Comparison of ENCODE assay signal across 9 cellular contexts in the genomic region with DNA sequence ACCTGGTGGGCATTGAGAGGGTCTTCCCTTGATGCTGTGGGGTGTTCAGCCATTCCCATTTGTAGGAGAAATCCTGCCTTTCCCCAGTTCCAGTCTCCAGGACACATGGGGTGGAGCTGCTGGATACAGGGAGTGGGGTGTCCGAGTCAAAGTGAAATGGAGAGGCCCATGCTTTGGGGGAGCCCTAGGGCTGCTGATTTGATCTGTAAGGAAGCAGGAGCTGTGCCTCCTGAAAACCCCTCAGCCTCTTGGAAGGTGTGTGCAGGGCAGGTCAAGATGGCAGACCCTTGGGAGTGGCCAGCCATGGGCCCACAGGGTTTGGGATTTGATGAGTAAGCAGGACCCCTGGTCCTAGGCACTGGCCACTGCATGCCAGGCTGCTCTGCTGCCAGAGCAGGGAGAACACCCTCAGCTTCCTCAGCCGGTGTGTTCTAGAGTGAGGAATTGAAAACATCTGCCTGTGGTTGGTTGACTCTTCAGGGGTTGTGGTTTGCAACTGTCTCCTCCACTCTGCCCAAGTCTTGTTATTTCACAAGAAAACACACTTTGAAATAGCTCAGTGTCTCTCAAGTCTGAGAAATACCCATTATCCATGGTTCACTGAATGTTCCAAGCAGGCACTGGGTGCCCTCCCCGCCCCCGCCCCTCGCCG.
DNase-seq lines count a peak whose midpoint lies in the region; ATAC-seq, FAIRE-seq and TF ChIP-seq lines count a peak whose summit lies in the region.
"Had no signal": no experiment of that assay in that cellular context is flagged by ENCODE, and none has a peak within 500 bp of the region (broad histone marks: within the 10 kb centered on the region; RNA-seq: fewer than 3 reads in every experiment).

No MANE protein-coding gene starts in this region.

- POLR2A ChIA-PET in HepG2 (lab: Yijun Ruan, JAX) = no interaction called here

- WGBS in HepG2 (ENCODE audit: low lambda C conversion rate) = 96% methylated on average over 6 of the region's 6 CpGs

- CTCF ChIA-PET in HepG2 (lab: Yijun Ruan, JAX; ENCODE audit: low intra/inter-chr PET ratio, low total read pairs) = no interaction called here

- no peaks in the 10 kb centered on the region for H3K36me3 ChIP-seq in SK-N-MC (ENCODE audit: insufficient read depth, low read length)
- peaks cover 69 to 91% of the 10 kb centered on the region in 2 experiments for H3K36me3 ChIP-seq in HepG2 (replicated peaks in 1 of 2; ENCODE audit: control insufficient read depth in 1 of 2, insufficient read depth in 2 of 2, low read length in 2 of 2)

- peak overlapping the region; percentile 58 for H3K9ac ChIP-seq in SK-N-MC (ENCODE audit: insufficient read length)
- H3K9ac ChIP-seq in HepG2 (ENCODE audit: insufficient read depth, low read depth, low read length) = no peak overlapping the region

- DNase-seq in GF-D8 (lab: John Stamatoyannopoulos, UW) (peak; percentile 95), SK-N-MC (ENCODE audit: low read depth, low spot score) (peak; percentile 77), HepG2 (ENCODE audit: low spot score) (no peak), DMS153 treated with DMSO at 0.1 percent for 48 hours (lab: John Stamatoyannopoulos, UW; ENCODE audit: unreplicated experiment) (no peak), HTR-8/SVneo (ENCODE audit: insufficient read length, low spot score) (no peak)
- no peak for DNase-seq in activated CD8-positive, alpha-beta memory T cell treated with anti-CD3 and anti-CD28 coated beads, Interleukin-2, amount 50 U/mL, for 4 hours
- DNase-seq: NCI-H2029 treated with DMSO at 0.1 percent for 48 hours had no signal

- peak in 1 of 2 experiments; percentile 13; a peak in 1 of 4 replicates for TF ChIP-seq POLR2A in HepG2 (IDR thresholded peaks at IDR 0.05; ENCODE audit: insufficient read depth in 1 of 2, low read depth in 2 of 2, low read length in 2 of 2)

- no peak for TF ChIP-seq EP300 in HepG2 (IDR thresholded peaks at IDR 0.05; ENCODE audit: low read depth in 2 of 2, low read length in 2 of 2)
- no peak for TF ChIP-seq EP300 in HepG2 (CRISPR knock-in tag; IDR thresholded peaks at IDR 0.05; ENCODE audit: borderline replicate concordance)

- no peaks in the 10 kb centered on the region for H3K27me3 ChIP-seq in HepG2 (ENCODE audit: control insufficient read depth in 1 of 2, insufficient read depth in 2 of 2, low read length in 2 of 2)

- H3K9me3 ChIP-seq in SK-N-MC (ENCODE audit: low read depth, low read length) (no peaks in the 10 kb centered on the region), HepG2 (ENCODE audit: low read length) (no peaks in the 10 kb centered on the region)

- TF ChIP-seq CTCF in HepG2 (CRISPR knock-in tag; IDR thresholded peaks at IDR 0.05) = no peak

- no TSS peak for BruUV-seq in HepG2 (replicated peaks; lab: Mats Ljungman, UMichigan)

- ATAC-seq in HG02642 (IDR thresholded peaks at IDR 0.05; ENCODE audit: poor library complexity, unreplicated experiment) (peak; percentile 71), HepG2 (peak; percentile 16), GM18858 (IDR thresholded peaks at IDR 0.05; ENCODE audit: unreplicated experiment) (no peak)

- H3K4me3 ChIP-seq in SK-N-MC = peak overlapping the region; percentile 74
- H3K4me3 ChIP-seq in HepG2 (replicated peaks in 1 of 3; ENCODE audit: insufficient read depth in 1 of 3, low read depth in 2 of 3, low read length in 3 of 3) = no peak overlapping the region

- intact Hi-C loops in HepG2 (cut with micrococcal nuclease; ENCODE audit: unreplicated experiment) = no loop called here

- FAIRE-seq in HepG2 (lab: Jason Lieb, UNC) = no peak
- no peak for FAIRE-seq in HTR-8/SVneo (lab: Jason Lieb, UNC)

- H3K4me1 ChIP-seq in HepG2 (ENCODE audit: insufficient read depth, low read length) = no peaks in the 10 kb centered on the region

- TF ChIP-seq RAD21 in HepG2 (CRISPR knock-in tag; IDR thresholded peaks at IDR 0.05) = no peak

- H3K27ac ChIP-seq in SK-N-MC (peak overlapping the region; percentile 90), HepG2 (ENCODE audit: extremely low read length, insufficient read depth, low read length) (no peak overlapping the region)

- H2AFZ ChIP-seq in HepG2 (ENCODE audit: low read length) = no peak overlapping the region

- in situ Hi-C loops in HepG2 (cut with HindIII; ENCODE audit: extremely low pct_ligation_motif_present, low pct_unique_long_range_greater_than_20kb) = no loop called here

- no peaks in the 10 kb centered on the region for H4K20me1 ChIP-seq in HepG2 (ENCODE audit: insufficient read depth, low read length)

- no peaks in the 10 kb centered on the region for H3K79me2 ChIP-seq in HepG2 (ENCODE audit: insufficient read depth, low read length)

- H3K4me2 ChIP-seq in HepG2 (ENCODE audit: low read depth, low read length) = no peak overlapping the region

TF ChIP-seq in HepG2, 621 proteins besides CTCF, POLR2A, EP300 and RAD21:
- no peak for TF ChIP-seq TCF12 (IDR thresholded peaks at IDR 0.05)
- no peak for TF ChIP-seq TCF12 (CRISPR knock-in tag; IDR thresholded peaks at IDR 0.05)
- no peak for TF ChIP-seq ZNF674 (CRISPR knock-in tag; IDR thresholded peaks at IDR 0.05; ENCODE audit: low read depth)
- 0 out of 4 replicates have a peak, but pooled peaks have one; percentile 5 to 12 for TF ChIP-seq MAFK (conservative IDR thresholded peaks at IDR 0.05 in 1 of 2, IDR thresholded peaks at IDR 0.05 in 1 of 2; ENCODE audit: low read length in 2 of 2)
- TF ChIP-seq, protein P1, sequence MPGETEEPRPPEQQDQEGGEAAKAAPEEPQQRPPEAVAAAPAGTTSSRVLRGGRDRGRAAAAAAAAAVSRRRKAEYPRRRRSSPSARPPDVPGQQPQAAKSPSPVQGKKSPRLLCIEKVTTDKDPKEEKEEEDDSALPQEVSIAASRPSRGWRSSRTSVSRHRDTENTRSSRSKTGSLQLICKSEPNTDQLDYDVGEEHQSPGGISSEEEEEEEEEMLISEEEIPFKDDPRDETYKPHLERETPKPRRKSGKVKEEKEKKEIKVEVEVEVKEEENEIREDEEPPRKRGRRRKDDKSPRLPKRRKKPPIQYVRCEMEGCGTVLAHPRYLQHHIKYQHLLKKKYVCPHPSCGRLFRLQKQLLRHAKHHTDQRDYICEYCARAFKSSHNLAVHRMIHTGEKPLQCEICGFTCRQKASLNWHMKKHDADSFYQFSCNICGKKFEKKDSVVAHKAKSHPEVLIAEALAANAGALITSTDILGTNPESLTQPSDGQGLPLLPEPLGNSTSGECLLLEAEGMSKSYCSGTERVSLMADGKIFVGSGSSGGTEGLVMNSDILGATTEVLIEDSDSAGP (CRISPR knock-in tag; IDR thresholded peaks at IDR 0.05; ENCODE audit: borderline replicate concordance) = 0 out of 2 replicates have a peak, but pooled peaks have one; percentile 9

Comparison
In these comparisons a context has a peak if more than half of its experiments do, and no peak if none do; other contexts are left out.
1. DNase-seq: peak in GF-D8 (single experiment) and SK-N-MC (single experiment); none in HepG2 (single experiment), DMS153 treated with DMSO at 0.1 percent for 48 hours (single experiment), HTR-8/SVneo (single experiment) and activated CD8-positive, alpha-beta memory T cell treated with anti-CD3 and anti-CD28 coated beads, Interleukin-2, amount 50 U/mL, for 4 hours (single experiment).